In the genomic region with DNA sequence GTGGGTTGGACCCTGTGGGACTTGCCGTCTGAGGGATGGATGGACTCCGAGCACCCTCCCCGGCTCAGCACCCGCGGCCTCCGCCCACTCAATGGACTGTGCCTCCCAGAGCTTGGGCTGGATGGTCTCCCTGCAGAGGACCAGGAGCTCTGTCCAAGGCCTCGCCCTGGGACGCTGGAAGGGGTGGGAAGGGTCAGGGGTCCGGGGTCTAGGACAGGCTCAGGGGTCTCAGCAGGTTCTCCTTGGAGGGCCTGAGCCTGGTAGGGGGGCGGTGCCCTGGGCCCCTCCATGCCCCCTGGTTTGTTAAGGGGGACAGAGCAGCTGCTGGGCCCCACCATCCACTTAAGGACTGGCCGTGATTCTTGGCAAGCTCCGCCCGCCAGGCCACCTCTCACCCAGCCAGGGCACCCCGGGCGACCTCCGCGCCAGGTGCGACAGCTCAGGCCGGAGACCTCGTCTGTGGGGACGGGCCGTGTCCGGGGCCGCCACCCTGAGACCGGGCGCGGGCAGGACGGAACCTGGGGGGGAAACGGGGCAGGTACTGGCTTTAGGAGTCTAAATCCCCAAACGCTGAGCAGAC, we compare ENCODE assay signal across 1 cellular context.
TF ChIP-seq lines count a peak whose summit lies in the region.

No MANE protein-coding gene starts in this region.

TF ChIP-seq in K562, 482 proteins besides CTCF, POLR2A, EP300 and RAD21 (continued from another document and continues in another):
- TF ChIP-seq, protein P1, sequence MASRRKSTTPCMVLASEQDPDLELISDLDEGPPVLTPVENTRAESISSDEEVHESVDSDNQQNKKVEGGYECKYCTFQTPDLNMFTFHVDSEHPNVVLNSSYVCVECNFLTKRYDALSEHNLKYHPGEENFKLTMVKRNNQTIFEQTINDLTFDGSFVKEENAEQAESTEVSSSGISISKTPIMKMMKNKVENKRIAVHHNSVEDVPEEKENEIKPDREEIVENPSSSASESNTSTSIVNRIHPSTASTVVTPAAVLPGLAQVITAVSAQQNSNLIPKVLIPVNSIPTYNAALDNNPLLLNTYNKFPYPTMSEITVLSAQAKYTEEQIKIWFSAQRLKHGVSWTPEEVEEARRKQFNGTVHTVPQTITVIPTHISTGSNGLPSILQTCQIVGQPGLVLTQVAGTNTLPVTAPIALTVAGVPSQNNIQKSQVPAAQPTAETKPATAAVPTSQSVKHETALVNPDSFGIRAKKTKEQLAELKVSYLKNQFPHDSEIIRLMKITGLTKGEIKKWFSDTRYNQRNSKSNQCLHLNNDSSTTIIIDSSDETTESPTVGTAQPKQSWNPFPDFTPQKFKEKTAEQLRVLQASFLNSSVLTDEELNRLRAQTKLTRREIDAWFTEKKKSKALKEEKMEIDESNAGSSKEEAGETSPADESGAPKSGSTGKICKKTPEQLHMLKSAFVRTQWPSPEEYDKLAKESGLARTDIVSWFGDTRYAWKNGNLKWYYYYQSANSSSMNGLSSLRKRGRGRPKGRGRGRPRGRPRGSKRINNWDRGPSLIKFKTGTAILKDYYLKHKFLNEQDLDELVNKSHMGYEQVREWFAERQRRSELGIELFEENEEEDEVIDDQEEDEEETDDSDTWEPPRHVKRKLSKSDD (conservative IDR thresholded peaks at IDR 0.05; ENCODE audit: low read length), result no peak
- no peak for TF ChIP-seq PHF21A (IDR thresholded peaks at IDR 0.05; ENCODE audit: borderline replicate concordance, low read depth)
- no peak for TF ChIP-seq HDAC8 (tag; IDR thresholded peaks at IDR 0.05)
- TF ChIP-seq ZNF717 (CRISPR knock-in tag; IDR thresholded peaks at IDR 0.05), result no peak
- TF ChIP-seq, protein P2, sequence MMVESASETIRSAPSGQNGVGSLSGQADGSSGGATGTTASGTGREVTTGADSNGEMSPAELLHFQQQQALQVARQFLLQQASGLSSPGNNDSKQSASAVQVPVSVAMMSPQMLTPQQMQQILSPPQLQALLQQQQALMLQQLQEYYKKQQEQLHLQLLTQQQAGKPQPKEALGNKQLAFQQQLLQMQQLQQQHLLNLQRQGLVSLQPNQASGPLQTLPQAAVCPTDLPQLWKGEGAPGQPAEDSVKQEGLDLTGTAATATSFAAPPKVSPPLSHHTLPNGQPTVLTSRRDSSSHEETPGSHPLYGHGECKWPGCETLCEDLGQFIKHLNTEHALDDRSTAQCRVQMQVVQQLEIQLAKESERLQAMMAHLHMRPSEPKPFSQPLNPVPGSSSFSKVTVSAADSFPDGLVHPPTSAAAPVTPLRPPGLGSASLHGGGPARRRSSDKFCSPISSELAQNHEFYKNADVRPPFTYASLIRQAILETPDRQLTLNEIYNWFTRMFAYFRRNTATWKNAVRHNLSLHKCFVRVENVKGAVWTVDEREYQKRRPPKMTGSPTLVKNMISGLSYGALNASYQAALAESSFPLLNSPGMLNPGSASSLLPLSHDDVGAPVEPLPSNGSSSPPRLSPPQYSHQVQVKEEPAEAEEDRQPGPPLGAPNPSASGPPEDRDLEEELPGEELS (CRISPR knock-in tag; IDR thresholded peaks at IDR 0.05; ENCODE audit: borderline replicate concordance), result 0 out of 2 replicates have a peak, but pooled peaks have one; percentile 2
- TF ChIP-seq, protein P3, sequence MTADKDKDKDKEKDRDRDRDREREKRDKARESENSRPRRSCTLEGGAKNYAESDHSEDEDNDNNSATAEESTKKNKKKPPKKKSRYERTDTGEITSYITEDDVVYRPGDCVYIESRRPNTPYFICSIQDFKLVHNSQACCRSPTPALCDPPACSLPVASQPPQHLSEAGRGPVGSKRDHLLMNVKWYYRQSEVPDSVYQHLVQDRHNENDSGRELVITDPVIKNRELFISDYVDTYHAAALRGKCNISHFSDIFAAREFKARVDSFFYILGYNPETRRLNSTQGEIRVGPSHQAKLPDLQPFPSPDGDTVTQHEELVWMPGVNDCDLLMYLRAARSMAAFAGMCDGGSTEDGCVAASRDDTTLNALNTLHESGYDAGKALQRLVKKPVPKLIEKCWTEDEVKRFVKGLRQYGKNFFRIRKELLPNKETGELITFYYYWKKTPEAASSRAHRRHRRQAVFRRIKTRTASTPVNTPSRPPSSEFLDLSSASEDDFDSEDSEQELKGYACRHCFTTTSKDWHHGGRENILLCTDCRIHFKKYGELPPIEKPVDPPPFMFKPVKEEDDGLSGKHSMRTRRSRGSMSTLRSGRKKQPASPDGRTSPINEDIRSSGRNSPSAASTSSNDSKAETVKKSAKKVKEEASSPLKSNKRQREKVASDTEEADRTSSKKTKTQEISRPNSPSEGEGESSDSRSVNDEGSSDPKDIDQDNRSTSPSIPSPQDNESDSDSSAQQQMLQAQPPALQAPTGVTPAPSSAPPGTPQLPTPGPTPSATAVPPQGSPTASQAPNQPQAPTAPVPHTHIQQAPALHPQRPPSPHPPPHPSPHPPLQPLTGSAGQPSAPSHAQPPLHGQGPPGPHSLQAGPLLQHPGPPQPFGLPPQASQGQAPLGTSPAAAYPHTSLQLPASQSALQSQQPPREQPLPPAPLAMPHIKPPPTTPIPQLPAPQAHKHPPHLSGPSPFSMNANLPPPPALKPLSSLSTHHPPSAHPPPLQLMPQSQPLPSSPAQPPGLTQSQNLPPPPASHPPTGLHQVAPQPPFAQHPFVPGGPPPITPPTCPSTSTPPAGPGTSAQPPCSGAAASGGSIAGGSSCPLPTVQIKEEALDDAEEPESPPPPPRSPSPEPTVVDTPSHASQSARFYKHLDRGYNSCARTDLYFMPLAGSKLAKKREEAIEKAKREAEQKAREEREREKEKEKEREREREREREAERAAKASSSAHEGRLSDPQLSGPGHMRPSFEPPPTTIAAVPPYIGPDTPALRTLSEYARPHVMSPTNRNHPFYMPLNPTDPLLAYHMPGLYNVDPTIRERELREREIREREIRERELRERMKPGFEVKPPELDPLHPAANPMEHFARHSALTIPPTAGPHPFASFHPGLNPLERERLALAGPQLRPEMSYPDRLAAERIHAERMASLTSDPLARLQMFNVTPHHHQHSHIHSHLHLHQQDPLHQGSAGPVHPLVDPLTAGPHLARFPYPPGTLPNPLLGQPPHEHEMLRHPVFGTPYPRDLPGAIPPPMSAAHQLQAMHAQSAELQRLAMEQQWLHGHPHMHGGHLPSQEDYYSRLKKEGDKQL (CRISPR knock-in tag; IDR thresholded peaks at IDR 0.05; ENCODE audit: borderline replicate concordance), result peak; percentile 76; the same call in 1 of the 2 replicates
- TF ChIP-seq, protein P4, sequence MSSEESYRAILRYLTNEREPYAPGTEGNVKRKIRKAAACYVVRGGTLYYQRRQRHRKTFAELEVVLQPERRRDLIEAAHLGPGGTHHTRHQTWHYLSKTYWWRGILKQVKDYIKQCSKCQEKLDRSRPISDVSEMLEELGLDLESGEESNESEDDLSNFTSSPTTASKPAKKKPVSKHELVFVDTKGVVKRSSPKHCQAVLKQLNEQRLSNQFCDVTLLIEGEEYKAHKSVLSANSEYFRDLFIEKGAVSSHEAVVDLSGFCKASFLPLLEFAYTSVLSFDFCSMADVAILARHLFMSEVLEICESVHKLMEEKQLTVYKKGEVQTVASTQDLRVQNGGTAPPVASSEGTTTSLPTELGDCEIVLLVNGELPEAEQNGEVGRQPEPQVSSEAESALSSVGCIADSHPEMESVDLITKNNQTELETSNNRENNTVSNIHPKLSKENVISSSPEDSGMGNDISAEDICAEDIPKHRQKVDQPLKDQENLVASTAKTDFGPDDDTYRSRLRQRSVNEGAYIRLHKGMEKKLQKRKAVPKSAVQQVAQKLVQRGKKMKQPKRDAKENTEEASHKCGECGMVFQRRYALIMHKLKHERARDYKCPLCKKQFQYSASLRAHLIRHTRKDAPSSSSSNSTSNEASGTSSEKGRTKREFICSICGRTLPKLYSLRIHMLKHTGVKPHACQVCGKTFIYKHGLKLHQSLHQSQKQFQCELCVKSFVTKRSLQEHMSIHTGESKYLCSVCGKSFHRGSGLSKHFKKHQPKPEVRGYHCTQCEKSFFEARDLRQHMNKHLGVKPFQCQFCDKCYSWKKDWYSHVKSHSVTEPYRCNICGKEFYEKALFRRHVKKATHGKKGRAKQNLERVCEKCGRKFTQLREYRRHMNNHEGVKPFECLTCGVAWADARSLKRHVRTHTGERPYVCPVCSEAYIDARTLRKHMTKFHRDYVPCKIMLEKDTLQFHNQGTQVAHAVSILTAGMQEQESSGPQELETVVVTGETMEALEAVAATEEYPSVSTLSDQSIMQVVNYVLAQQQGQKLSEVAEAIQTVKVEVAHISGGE (CRISPR knock-in tag; IDR thresholded peaks at IDR 0.05), result no peak
- no peak for TF ChIP-seq ZFP36 (IDR thresholded peaks at IDR 0.05; ENCODE audit: low read depth, low read length, partially characterized antibody)
- TF ChIP-seq, protein P5, sequence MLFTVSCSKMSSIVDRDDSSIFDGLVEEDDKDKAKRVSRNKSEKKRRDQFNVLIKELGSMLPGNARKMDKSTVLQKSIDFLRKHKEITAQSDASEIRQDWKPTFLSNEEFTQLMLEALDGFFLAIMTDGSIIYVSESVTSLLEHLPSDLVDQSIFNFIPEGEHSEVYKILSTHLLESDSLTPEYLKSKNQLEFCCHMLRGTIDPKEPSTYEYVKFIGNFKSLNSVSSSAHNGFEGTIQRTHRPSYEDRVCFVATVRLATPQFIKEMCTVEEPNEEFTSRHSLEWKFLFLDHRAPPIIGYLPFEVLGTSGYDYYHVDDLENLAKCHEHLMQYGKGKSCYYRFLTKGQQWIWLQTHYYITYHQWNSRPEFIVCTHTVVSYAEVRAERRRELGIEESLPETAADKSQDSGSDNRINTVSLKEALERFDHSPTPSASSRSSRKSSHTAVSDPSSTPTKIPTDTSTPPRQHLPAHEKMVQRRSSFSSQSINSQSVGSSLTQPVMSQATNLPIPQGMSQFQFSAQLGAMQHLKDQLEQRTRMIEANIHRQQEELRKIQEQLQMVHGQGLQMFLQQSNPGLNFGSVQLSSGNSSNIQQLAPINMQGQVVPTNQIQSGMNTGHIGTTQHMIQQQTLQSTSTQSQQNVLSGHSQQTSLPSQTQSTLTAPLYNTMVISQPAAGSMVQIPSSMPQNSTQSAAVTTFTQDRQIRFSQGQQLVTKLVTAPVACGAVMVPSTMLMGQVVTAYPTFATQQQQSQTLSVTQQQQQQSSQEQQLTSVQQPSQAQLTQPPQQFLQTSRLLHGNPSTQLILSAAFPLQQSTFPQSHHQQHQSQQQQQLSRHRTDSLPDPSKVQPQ (CRISPR knock-in tag; IDR thresholded peaks at IDR 0.05; ENCODE audit: borderline replicate concordance), result no peak
- no peak for TF ChIP-seq NFE2 (IDR thresholded peaks at IDR 0.05; ENCODE audit: low read depth)
- no peak for TF ChIP-seq TARDBP (IDR thresholded peaks at IDR 0.05)
- TF ChIP-seq NEUROD1 (IDR thresholded peaks at IDR 0.05; ENCODE audit: borderline replicate concordance, low read depth, low read length, partially characterized antibody), result no peak
- TF ChIP-seq, protein P6, sequence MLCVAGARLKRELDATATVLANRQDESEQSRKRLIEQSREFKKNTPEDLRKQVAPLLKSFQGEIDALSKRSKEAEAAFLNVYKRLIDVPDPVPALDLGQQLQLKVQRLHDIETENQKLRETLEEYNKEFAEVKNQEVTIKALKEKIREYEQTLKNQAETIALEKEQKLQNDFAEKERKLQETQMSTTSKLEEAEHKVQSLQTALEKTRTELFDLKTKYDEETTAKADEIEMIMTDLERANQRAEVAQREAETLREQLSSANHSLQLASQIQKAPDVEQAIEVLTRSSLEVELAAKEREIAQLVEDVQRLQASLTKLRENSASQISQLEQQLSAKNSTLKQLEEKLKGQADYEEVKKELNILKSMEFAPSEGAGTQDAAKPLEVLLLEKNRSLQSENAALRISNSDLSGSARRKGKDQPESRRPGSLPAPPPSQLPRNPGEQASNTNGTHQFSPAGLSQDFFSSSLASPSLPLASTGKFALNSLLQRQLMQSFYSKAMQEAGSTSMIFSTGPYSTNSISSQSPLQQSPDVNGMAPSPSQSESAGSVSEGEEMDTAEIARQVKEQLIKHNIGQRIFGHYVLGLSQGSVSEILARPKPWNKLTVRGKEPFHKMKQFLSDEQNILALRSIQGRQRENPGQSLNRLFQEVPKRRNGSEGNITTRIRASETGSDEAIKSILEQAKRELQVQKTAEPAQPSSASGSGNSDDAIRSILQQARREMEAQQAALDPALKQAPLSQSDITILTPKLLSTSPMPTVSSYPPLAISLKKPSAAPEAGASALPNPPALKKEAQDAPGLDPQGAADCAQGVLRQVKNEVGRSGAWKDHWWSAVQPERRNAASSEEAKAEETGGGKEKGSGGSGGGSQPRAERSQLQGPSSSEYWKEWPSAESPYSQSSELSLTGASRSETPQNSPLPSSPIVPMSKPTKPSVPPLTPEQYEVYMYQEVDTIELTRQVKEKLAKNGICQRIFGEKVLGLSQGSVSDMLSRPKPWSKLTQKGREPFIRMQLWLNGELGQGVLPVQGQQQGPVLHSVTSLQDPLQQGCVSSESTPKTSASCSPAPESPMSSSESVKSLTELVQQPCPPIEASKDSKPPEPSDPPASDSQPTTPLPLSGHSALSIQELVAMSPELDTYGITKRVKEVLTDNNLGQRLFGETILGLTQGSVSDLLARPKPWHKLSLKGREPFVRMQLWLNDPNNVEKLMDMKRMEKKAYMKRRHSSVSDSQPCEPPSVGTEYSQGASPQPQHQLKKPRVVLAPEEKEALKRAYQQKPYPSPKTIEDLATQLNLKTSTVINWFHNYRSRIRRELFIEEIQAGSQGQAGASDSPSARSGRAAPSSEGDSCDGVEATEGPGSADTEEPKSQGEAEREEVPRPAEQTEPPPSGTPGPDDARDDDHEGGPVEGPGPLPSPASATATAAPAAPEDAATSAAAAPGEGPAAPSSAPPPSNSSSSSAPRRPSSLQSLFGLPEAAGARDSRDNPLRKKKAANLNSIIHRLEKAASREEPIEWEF (CRISPR knock-in tag; IDR thresholded peaks at IDR 0.05), result no peak
- TF ChIP-seq, protein P7, sequence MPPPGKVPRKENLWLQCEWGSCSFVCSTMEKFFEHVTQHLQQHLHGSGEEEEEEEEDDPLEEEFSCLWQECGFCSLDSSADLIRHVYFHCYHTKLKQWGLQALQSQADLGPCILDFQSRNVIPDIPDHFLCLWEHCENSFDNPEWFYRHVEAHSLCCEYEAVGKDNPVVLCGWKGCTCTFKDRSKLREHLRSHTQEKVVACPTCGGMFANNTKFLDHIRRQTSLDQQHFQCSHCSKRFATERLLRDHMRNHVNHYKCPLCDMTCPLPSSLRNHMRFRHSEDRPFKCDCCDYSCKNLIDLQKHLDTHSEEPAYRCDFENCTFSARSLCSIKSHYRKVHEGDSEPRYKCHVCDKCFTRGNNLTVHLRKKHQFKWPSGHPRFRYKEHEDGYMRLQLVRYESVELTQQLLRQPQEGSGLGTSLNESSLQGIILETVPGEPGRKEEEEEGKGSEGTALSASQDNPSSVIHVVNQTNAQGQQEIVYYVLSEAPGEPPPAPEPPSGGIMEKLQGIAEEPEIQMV (tag; conservative IDR thresholded peaks at IDR 0.05; ENCODE audit: low read depth), result no peak
- no peak for TF ChIP-seq NFIX (CRISPR knock-in tag; IDR thresholded peaks at IDR 0.05; ENCODE audit: low read depth)
- TF ChIP-seq, protein P8, sequence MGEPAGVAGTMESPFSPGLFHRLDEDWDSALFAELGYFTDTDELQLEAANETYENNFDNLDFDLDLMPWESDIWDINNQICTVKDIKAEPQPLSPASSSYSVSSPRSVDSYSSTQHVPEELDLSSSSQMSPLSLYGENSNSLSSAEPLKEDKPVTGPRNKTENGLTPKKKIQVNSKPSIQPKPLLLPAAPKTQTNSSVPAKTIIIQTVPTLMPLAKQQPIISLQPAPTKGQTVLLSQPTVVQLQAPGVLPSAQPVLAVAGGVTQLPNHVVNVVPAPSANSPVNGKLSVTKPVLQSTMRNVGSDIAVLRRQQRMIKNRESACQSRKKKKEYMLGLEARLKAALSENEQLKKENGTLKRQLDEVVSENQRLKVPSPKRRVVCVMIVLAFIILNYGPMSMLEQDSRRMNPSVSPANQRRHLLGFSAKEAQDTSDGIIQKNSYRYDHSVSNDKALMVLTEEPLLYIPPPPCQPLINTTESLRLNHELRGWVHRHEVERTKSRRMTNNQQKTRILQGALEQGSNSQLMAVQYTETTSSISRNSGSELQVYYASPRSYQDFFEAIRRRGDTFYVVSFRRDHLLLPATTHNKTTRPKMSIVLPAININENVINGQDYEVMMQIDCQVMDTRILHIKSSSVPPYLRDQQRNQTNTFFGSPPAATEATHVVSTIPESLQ (CRISPR knock-in tag; IDR thresholded peaks at IDR 0.05), result 0 out of 2 replicates have a peak, but pooled peaks have one; percentile 7
